2 cellular contexts compared by ENCODE assay signal in the genomic region with DNA sequence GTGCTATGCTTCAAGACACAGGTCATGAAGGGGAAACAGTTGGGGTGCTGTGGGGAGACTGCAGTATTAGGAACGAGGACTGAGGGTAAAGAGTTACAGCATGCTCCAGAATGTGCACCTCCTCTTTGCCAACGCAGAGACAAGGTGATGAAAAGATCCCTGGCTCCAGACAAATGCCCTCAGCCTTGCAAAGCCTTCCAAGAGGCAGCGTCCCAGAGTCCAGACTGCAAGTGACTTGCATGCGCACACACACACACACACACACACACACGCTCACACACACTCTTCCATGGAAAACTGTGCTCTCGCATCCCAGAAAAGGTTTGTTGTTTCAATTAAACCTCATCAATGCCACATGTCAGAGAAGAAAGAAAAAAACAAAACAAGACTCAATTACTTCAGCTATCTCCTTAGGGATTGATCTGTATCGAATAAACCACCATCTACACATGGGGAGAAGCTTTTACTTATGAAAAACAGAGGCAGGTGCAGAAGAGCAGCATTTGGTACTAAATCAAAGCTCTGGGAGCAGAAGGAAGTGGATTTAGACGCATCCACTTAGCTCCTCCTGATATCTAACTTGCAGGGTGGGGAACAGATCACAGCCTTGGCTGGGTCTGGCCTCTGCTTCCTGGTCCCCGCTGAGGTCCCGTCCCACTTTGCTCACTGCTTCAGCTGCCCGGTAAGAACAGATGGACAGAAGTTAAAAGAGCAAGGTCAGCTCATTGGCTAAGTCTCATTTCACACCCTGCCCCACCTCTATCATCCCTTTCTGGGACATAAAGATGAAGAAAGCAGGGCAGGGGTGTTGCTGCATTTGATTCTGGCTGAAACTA.
TF ChIP-seq lines count a peak whose summit lies in the region.

No MANE protein-coding gene starts in this region.

TF ChIP-seq in PFSK-1, 5 proteins besides CTCF, POLR2A, EP300 and RAD21 (continued from another document):
- TF ChIP-seq, protein P1, sequence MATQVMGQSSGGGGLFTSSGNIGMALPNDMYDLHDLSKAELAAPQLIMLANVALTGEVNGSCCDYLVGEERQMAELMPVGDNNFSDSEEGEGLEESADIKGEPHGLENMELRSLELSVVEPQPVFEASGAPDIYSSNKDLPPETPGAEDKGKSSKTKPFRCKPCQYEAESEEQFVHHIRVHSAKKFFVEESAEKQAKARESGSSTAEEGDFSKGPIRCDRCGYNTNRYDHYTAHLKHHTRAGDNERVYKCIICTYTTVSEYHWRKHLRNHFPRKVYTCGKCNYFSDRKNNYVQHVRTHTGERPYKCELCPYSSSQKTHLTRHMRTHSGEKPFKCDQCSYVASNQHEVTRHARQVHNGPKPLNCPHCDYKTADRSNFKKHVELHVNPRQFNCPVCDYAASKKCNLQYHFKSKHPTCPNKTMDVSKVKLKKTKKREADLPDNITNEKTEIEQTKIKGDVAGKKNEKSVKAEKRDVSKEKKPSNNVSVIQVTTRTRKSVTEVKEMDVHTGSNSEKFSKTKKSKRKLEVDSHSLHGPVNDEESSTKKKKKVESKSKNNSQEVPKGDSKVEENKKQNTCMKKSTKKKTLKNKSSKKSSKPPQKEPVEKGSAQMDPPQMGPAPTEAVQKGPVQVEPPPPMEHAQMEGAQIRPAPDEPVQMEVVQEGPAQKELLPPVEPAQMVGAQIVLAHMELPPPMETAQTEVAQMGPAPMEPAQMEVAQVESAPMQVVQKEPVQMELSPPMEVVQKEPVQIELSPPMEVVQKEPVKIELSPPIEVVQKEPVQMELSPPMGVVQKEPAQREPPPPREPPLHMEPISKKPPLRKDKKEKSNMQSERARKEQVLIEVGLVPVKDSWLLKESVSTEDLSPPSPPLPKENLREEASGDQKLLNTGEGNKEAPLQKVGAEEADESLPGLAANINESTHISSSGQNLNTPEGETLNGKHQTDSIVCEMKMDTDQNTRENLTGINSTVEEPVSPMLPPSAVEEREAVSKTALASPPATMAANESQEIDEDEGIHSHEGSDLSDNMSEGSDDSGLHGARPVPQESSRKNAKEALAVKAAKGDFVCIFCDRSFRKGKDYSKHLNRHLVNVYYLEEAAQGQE (IDR thresholded peaks at IDR 0.05; ENCODE audit: insufficient read depth in 1 of 2, low read depth in 2 of 2, low read length in 2 of 2): no peak
- TF ChIP-seq SIN3A (IDR thresholded peaks at IDR 0.05; ENCODE audit: borderline replicate concordance, insufficient read depth, low read length) (no peak), TAF1 (IDR thresholded peaks at IDR 0.05; ENCODE audit: borderline replicate concordance, insufficient read depth, low read length) (0 out of 2 replicates have a peak, but pooled peaks have one; percentile 47)

TF ChIP-seq in endothelial cell of umbilical vein, 7 proteins besides CTCF, POLR2A, EP300 and RAD21 (continued from another document):
- no peak for TF ChIP-seq EZH2 (IDR thresholded peaks at IDR 0.05; ENCODE audit: borderline replicate concordance, low read depth, low read length, severe bottlenecking)
- TF ChIP-seq JUN (IDR thresholded peaks at IDR 0.05; ENCODE audit: borderline replicate concordance, insufficient read depth, insufficient read length, low read depth): no peak
- TF ChIP-seq, protein P2, sequence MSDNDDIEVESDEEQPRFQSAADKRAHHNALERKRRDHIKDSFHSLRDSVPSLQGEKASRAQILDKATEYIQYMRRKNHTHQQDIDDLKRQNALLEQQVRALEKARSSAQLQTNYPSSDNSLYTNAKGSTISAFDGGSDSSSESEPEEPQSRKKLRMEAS (IDR thresholded peaks at IDR 0.05; ENCODE audit: insufficient read depth, insufficient read length): no peak
